17 cellular contexts compared by ENCODE assay signal in genomic region chr10:30373596-30374327, GRCh38. TPM values are rescaled to one million over a fixed set of nuclear protein-coding genes. Genes with fewer than 3 reads are reported as not detected.
DNase-seq lines count a peak whose midpoint lies in the region; ATAC-seq and TF ChIP-seq lines count a peak whose summit lies in the region.
"Had no signal": no experiment of that assay in that cellular context is flagged by ENCODE, and none has a peak within 500 bp of the region (broad histone marks: within the 10 kb centered on the region; RNA-seq: fewer than 3 reads in every experiment).

No MANE protein-coding gene starts in this region.

- H3K36me3 Mint-ChIP-seq in activated CD4-positive, alpha-beta T cell treated with anti-CD3 and anti-CD28 coated beads, Interleukin-2, amount 10 ng/mL, durations not matched to agents 24 days and 14 days (ENCODE audit: low read depth): no peaks in the 10 kb centered on the region

- no peak overlapping the region for H3K23ac ChIP-seq in neuronal stem cell (ENCODE audit: low read depth, low read length, poor library complexity)

- H3K36me3 ChIP-seq in neuronal stem cell (replicated peaks in 1 of 2; ENCODE audit: control insufficient read depth in 2 of 2, insufficient read depth in 2 of 2, low read length in 2 of 2) (no peaks in the 10 kb centered on the region), right lobe of liver (no peaks in the 10 kb centered on the region)
- H3K36me3 ChIP-seq: left lung, prostate gland had no signal

- H2BK120ac ChIP-seq in neuronal stem cell (ENCODE audit: low read depth, low read length): no peak overlapping the region

- H2AK5ac ChIP-seq in neuronal stem cell (ENCODE audit: low read depth, low read length): peak overlapping the region; percentile 68

- TF ChIP-seq POLR2A in right lobe of liver (IDR thresholded peaks at IDR 0.05): no peak

- H3K9me3 ChIP-seq in neuronal stem cell (replicated peaks in 1 of 2; ENCODE audit: control insufficient read depth in 2 of 2, insufficient read depth in 1 of 2, low read depth in 1 of 2, low read length in 2 of 2): no peaks in the 10 kb centered on the region
- H3K9me3 ChIP-seq in right lobe of liver: no peaks in the 10 kb centered on the region
- H3K9me3 ChIP-seq: A549, left lung, prostate gland had no signal

- peaks cover 30% of the 10 kb centered on the region for H3K4me1 Mint-ChIP-seq in activated CD4-positive, alpha-beta T cell treated with anti-CD3 and anti-CD28 coated beads, Interleukin-2, amount 10 ng/mL, durations not matched to agents 24 days and 14 days
- H3K4me1 Mint-ChIP-seq: activated B cell treated with CpG ODN at 0.5 μM for 24 hours had no signal

- H2BK5ac ChIP-seq in neuronal stem cell (ENCODE audit: low read length): no peak overlapping the region

- peaks cover 2% of the 10 kb centered on the region for H3K79me1 ChIP-seq in neuronal stem cell (ENCODE audit: low read depth, low read length)

- H4K8ac ChIP-seq in neuronal stem cell (ENCODE audit: low read depth, low read length): no peak overlapping the region

- intact Hi-C loops in activated CD4-positive, alpha-beta T cell treated with anti-CD3 and anti-CD28 coated beads, Interleukin-2, amount 10 ng/mL, durations not matched to agents 24 days and 14 days (cut with micrococcal nuclease): no loop called here
- intact Hi-C loops in right lobe of liver (cut with DNase I): no loop called here

- ATAC-seq in HG02885 (IDR thresholded peaks at IDR 0.05; ENCODE audit: poor library complexity, unreplicated experiment) (peak; percentile 63), right lobe of liver (no peak)
- ATAC-seq: GM12878, left lung had no signal

- H2BK12ac ChIP-seq in neuronal stem cell (ENCODE audit: low read length): no peak overlapping the region

- POLR2A ChIA-PET in HEK293T (lab: Yijun Ruan, JAX): no interaction called here

- H3K27ac Mint-ChIP-seq in activated CD4-positive, alpha-beta T cell treated with anti-CD3 and anti-CD28 coated beads, Interleukin-2, amount 10 ng/mL, durations not matched to agents 24 days and 14 days: peak overlapping the region; percentile 78
- H3K27ac Mint-ChIP-seq: activated B cell treated with CpG ODN at 0.5 μM for 24 hours had no signal

- H3K27me3 ChIP-seq in neuronal stem cell (ENCODE audit: control insufficient read depth in 3 of 3, insufficient read depth in 3 of 3, low read depth in 1 of 3, low read length in 3 of 3) (peaks cover 0 to 14% (median 0%) of the 10 kb centered on the region in 3 experiments), right lobe of liver (no peaks in the 10 kb centered on the region)
- H3K27me3 ChIP-seq: left lung had no signal

- no peak for TF ChIP-seq CTCF in right lobe of liver (IDR thresholded peaks at IDR 0.05)

- no peak overlapping the region for H2BK15ac ChIP-seq in neuronal stem cell (ENCODE audit: low read length)

- H3K27me3 Mint-ChIP-seq in activated CD4-positive, alpha-beta T cell treated with anti-CD3 and anti-CD28 coated beads, Interleukin-2, amount 10 ng/mL, durations not matched to agents 24 days and 14 days: peaks cover 23% of the 10 kb centered on the region

- DNase-seq in activated CD4-positive, alpha-beta T cell treated with anti-CD3 and anti-CD28 coated beads, Interleukin-2, amount 10 ng/mL, durations not matched to agents 24 days and 14 days: peak; percentile 79
- DNase-seq in activated CD4-positive, alpha-beta T cell treated with anti-CD3 and anti-CD28 coated beads, Interleukin-2, amount 50 U/mL, for 1 hour: no peak
- peak; percentile 14 for DNase-seq in activated effector memory CD4-positive, alpha-beta T cell treated with Interleukin-2 at 50 U/mL for 16 hours
- DNase-seq in neuronal stem cell (ENCODE audit: low spot score): no peak
- no peak for DNase-seq in cerebellum (ENCODE audit: low spot score)
- DNase-seq in right lobe of liver: no peak
- no peak for DNase-seq in HEK293T (ENCODE audit: extremely low spot score)
- DNase-seq: activated B cell treated with CpG ODN at 0.5 μM for 24 hours, EL, NCI-H774, SW 1271 had no signal

- peak overlapping the region; percentile 19 for H3K18ac ChIP-seq in neuronal stem cell (ENCODE audit: low read length)

- no peak overlapping the region for H3K4me2 ChIP-seq in neuronal stem cell (ENCODE audit: insufficient read depth, low read length, poor library complexity, severe bottlenecking)
- H3K4me2 ChIP-seq: A549 had no signal

- no peak overlapping the region for H4K91ac ChIP-seq in neuronal stem cell (ENCODE audit: low read depth, low read length, poor library complexity)

- H3K4me1 ChIP-seq in neuronal stem cell (ENCODE audit: control insufficient read depth in 2 of 2, insufficient read depth in 1 of 2, low read depth in 1 of 2, low read length in 2 of 2) (peaks cover 0 to 6% of the 10 kb centered on the region in 2 donors), right lobe of liver (no peaks in the 10 kb centered on the region)
- H3K4me1 ChIP-seq: prostate gland had no signal

- H3K9ac ChIP-seq in neuronal stem cell (ENCODE audit: low read depth, low read length, poor library complexity): no peak overlapping the region

- H3K27ac ChIP-seq in neuronal stem cell (replicated peaks; ENCODE audit: low read length): no peak overlapping the region
- H3K27ac ChIP-seq in right lobe of liver: no peak overlapping the region
- H3K27ac ChIP-seq: A549, prostate gland had no signal

- no peak overlapping the region for H3K14ac ChIP-seq in neuronal stem cell (ENCODE audit: low read length)

- H2AFZ ChIP-seq in neuronal stem cell (ENCODE audit: low read length): no peak overlapping the region

- WGBS in neuronal stem cell (ENCODE audit: extremely low coverage in 2 of 2, insufficient read length in 2 of 2, insufficient replicate concordance in 1 of 2), 2 donors: no CpG with 5 or more reads among the region's 3 CpGs
- WGBS in right lobe of liver (ENCODE audit: insufficient coverage, low coverage, low lambda C conversion rate, missing lambda C conversion rate): 41% methylated on average over 3 of the region's 3 CpGs

- CTCF ChIA-PET in HEK293T (lab: Yijun Ruan, JAX): interaction anchor here (0.9 to 1.0 kb wide), 2 partner anchors 210 to 375 kb away, joined by 3 to 6 read pairs; no protein-coding TSS in a partner anchor

- H3K4me3 Mint-ChIP-seq in activated CD4-positive, alpha-beta T cell treated with anti-CD3 and anti-CD28 coated beads, Interleukin-2, amount 10 ng/mL, durations not matched to agents 24 days and 14 days: peak overlapping the region; percentile 48
- H3K4me3 Mint-ChIP-seq: activated B cell treated with CpG ODN at 0.5 μM for 24 hours had no signal

- H3K9me3 Mint-ChIP-seq in activated CD4-positive, alpha-beta T cell treated with anti-CD3 and anti-CD28 coated beads, Interleukin-2, amount 10 ng/mL, durations not matched to agents 24 days and 14 days: no peaks in the 10 kb centered on the region
- H3K9me3 Mint-ChIP-seq: activated B cell treated with CpG ODN at 0.5 μM for 24 hours; CD8-positive, alpha-beta memory T cell had no signal

- H3K4ac ChIP-seq in neuronal stem cell (ENCODE audit: low read length): no peak overlapping the region

- H3K4me3 ChIP-seq in neuronal stem cell (ENCODE audit: low read length in 2 of 2) (no peak overlapping the region), right lobe of liver (no peak overlapping the region)
- H3K4me3 ChIP-seq: A549, GM12878, left lung, prostate gland had no signal

TF ChIP-seq in HEK293T, 16 proteins besides CTCF, POLR2A, EP300 and RAD21:
- no peak for TF ChIP-seq FOXM1 (IDR thresholded peaks at IDR 0.05; ENCODE audit: borderline replicate concordance)

RNA-seq across cellular contexts. Expression of gene MTPAP, which starts 24.7 kb away (rescaled TPM):
- 56.9 and 60.5 TPM in 2 replicates for total RNA-seq in activated CD4-positive, alpha-beta T cell treated with anti-CD3 and anti-CD28 coated beads, Interleukin-2, amount 10 ng/mL, durations not matched to agents 24 days and 14 days
- 15.9 TPM for polyA plus RNA-seq in neuronal stem cell (2013, experiment 1 of 2)
- polyA plus RNA-seq in neuronal stem cell (2013, experiment 2 of 2): 16.9 TPM
- total RNA-seq in cerebellum (27.4 TPM), right lobe of liver (10 to 100 TPM in 4 of 6 experiments, 1 to 10 TPM in 2; 7.6 to 13.9 (median 11.9) TPM)

Comparison
In these comparisons a context has a peak if more than half of its experiments do, and no peak if none do; other contexts are left out.
1. DNase-seq: peak in activated CD4-positive, alpha-beta T cell treated with anti-CD3 and anti-CD28 coated beads, Interleukin-2, amount 10 ng/mL, durations not matched to agents 24 days and 14 days (single experiment) and activated effector memory CD4-positive, alpha-beta T cell treated with Interleukin-2 at 50 U/mL for 16 hours (single experiment); none in activated CD4-positive, alpha-beta T cell treated with anti-CD3 and anti-CD28 coated beads, Interleukin-2, amount 50 U/mL, for 1 hour (single experiment), neuronal stem cell (single experiment), cerebellum (single experiment), right lobe of liver (0 of 3) and HEK293T (single experiment).